8 cellular contexts compared by ENCODE assay signal in the genomic region with DNA sequence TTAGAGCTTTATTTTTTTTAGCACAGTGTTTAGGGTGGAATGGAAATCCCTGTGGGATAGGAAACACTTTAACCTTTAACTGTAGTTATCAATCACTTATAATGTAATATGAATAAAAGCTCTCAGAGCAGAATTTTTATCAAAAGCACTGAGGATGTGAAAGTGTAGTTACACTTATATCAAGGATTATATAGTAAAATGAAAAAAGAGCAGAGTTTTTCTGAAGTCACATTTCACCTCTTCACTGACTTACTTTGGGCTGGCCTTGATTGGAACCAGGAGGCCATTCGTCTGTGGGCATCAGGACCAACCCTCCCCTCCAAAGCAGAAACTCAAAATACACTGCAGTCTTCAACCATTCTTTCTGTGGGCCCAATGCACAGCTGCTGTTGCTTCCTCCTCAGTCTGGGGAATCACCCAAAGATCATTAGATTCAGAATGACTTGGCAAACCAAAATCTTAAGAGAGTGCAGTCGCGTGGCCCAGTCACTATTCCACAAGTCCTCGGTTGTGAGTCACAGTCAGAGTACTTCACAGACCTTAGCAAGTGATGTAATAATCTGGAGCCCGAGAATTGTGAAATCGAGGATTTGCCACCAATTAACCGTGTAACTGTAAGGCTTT.
A peak's percentile ranks its signal among the peaks of the same experiment; 100 is the strongest.
DNase-seq lines count a peak whose midpoint lies in the region; ATAC-seq, FAIRE-seq and TF ChIP-seq lines count a peak whose summit lies in the region.

No MANE protein-coding gene starts in this region.

- DNase-seq in HL-60 (ENCODE audit: low read depth in 1 of 2, low spot score in 1 of 2) (peak; percentile 84 to 85), bronchial epithelial cell (ENCODE audit: low read depth) (peak; percentile 16), DMS79 (lab: John Stamatoyannopoulos, UW) (no peak), NCI-H446 (lab: John Stamatoyannopoulos, UW) (no peak), epidermal melanocyte (ENCODE audit: insufficient read length, low spot score) (no peak)
- DNase-seq in stimulated activated CD4-positive, alpha-beta T cell treated with anti-CD3 and anti-CD28 coated beads, Interleukin-4, amount 100 ng/mL, for 1 hour = peak; percentile 2

- TF ChIP-seq CTCF in HL-60 (IDR thresholded peaks at IDR 0.05; ENCODE audit: insufficient read depth, low read length) (no peak), bronchial epithelial cell (IDR thresholded peaks at IDR 0.05; ENCODE audit: insufficient read depth, low read length, severe bottlenecking) (no peak)

- no peak overlapping the region for H3K4me3 ChIP-seq in HL-60 (replicated peaks; ENCODE audit: insufficient read depth, low read length)
- H3K4me3 ChIP-seq in bronchial epithelial cell (ENCODE audit: low read depth, low read length) = no peak overlapping the region

- no peak overlapping the region; the same call in 1 of the 2 replicates for H3K27ac ChIP-seq in HL-60 (replicated peaks)

- H3K27me3 ChIP-seq in HL-60 (ENCODE audit: insufficient read depth, poor library complexity, severe bottlenecking) (no peaks in the 10 kb centered on the region), bronchial epithelial cell (ENCODE audit: control insufficient read depth, insufficient read depth, low read length) (no peaks in the 10 kb centered on the region)

- no peaks in the 10 kb centered on the region for H3K36me3 ChIP-seq in bronchial epithelial cell (ENCODE audit: control insufficient read depth, insufficient read depth, low read length)

- ATAC-seq in GM18499 (IDR thresholded peaks at IDR 0.05; ENCODE audit: insufficient read depth, unreplicated experiment) (peak; percentile 99), GM21576 (IDR thresholded peaks at IDR 0.05; ENCODE audit: unreplicated experiment) (peak; percentile 98)

- no peak for FAIRE-seq in bronchial epithelial cell (lab: Jason Lieb, UNC)

Comparison
In these comparisons a context has a peak if more than half of its experiments do, and no peak if none do; other contexts are left out.
1. DNase-seq: peak in HL-60 (2 of 2), bronchial epithelial cell (single experiment) and stimulated activated CD4-positive, alpha-beta T cell treated with anti-CD3 and anti-CD28 coated beads, Interleukin-4, amount 100 ng/mL, for 1 hour (single experiment); none in DMS79 (single experiment), NCI-H446 (0 of 2) and epidermal melanocyte (single experiment).